ENCODE assay signal across 1 cellular context in genomic region chr11:71581826-71582225, GRCh38.
TF ChIP-seq lines count a peak whose summit lies in the region.

No MANE protein-coding gene starts in this region.

TF ChIP-seq in GM23338, 12 proteins besides CTCF, POLR2A, EP300 and RAD21 (continued from another document):
- no peak for TF ChIP-seq ZNF462 (CRISPR knock-in tag; IDR thresholded peaks at IDR 0.05)
